In the genomic region with DNA sequence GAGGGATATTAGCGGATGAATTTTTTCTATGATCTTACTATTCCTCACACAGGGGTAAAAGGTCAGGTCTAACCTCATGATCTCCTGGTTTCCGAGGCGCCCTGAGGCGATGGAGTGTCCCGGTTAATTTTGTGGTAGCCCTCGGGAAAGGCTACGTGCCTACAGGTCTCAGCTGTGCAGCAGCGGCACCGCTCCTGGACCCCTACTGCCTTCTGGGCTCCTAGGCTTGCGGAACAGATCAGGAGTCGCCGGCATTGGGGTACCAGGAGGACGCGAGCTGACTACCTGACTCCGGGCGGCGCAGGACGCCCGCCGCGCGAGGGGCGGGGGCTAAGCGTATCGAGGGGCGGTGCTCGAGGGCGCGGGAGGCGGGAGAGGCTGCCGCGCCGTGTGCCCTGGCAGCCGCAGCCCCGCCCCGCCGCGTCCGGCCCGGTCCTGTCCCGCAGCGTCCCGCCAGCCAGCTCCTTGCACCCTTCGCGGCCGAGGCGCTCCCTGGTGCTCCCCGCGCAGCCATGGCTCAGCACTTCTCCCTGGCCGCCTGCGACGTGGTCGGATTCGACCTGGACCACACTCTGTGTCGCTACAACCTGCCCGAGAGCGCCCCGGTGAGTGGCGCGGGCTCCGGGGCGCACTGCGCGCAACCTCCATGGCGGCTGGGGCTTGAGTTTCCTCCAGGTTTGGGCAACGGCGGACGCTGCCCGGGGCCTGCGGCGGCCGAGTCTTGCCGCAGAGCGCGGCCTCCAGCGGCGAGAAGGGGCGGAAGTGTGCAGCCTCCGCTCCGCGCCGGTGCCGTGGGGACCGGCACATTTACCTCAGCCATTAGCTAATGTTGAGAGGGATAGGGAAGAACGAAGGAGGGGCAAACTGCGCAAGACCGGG, we compare ENCODE assay signal across 9 cellular contexts. TPM values are rescaled to one million over a fixed set of nuclear protein-coding genes. Genes with fewer than 3 reads are reported as not detected.
DNase-seq lines count a peak whose midpoint lies in the region; ATAC-seq, FAIRE-seq and TF ChIP-seq lines count a peak whose summit lies in the region.
"Had no signal": no experiment of that assay in that cellular context is flagged by ENCODE, and none has a peak within 500 bp of the region (broad histone marks: within the 10 kb centered on the region; RNA-seq: fewer than 3 reads in every experiment).

A gene (plus strand): TSS at position 435 of the 879 bp plus-strand sequence. CDS start 78 bp downstream, at position 513.

- H3K4me1 ChIP-seq in keratinocyte (ENCODE audit: control insufficient read depth, extremely low read depth, insufficient read depth, low read length) = peaks cover 9% of the 10 kb centered on the region

- POLR2A ChIA-PET in activated B cell treated with CpG ODN at 0.5 μM for 24 hours (lab: Charles Lee) = interaction anchor here (0.6 to 2.1 kb wide), 18 partner anchors 11 to 1796 kb away, joined by 3 to 44 read pairs (median 4); a partner anchor contains a TSS

- H3K9me3 Mint-ChIP-seq in activated B cell treated with CpG ODN at 0.5 μM for 24 hours = peaks cover 9% of the 10 kb centered on the region

- peak within 1 kb of the TSS; percentile 78 for H3K4me2 ChIP-seq in keratinocyte (ENCODE audit: control insufficient read depth, extremely low read depth, insufficient read depth, low read depth, low read length)

- H3K27me3 ChIP-seq in keratinocyte (ENCODE audit: control insufficient read depth, extremely low read depth, insufficient read depth, low read length) = no peaks in the 10 kb centered on the region

- H4K20me1 ChIP-seq in keratinocyte (ENCODE audit: control insufficient read depth, extremely low read depth, insufficient read depth, low read length) = no peaks in the 10 kb centered on the region

- intact Hi-C loops in activated B cell treated with CpG ODN at 0.5 μM for 24 hours (cut with micrococcal nuclease) = loop anchor here (1.0 to 5.0 kb wide), 8 partner anchors 13 to 582 kb away; a partner anchor contains a TSS

- peak within 1 kb of the TSS; percentile 88 for H3K9ac ChIP-seq in keratinocyte (ENCODE audit: control insufficient read depth, extremely low read depth, insufficient read depth, low read length)

- H3K9me3 ChIP-seq in keratinocyte (ENCODE audit: control insufficient read depth, low read depth, low read length) = no peaks in the 10 kb centered on the region

- TF ChIP-seq CTCF in activated B cell treated with CpG ODN at 0.5 μM for 24 hours (IDR thresholded peaks at IDR 0.05) (no peak), keratinocyte (optimal IDR thresholded peaks at IDR 0.05 in 1 of 3, IDR thresholded peaks at IDR 0.05 in 1 of 3, conservative IDR thresholded peaks at IDR 0.05 in 1 of 3; ENCODE audit: extremely low read depth in 1 of 3, insufficient read depth in 2 of 3, low read length in 3 of 3) (peak; percentile 1 to 42 (median 24))

- peaks cover 52% of the 10 kb centered on the region for H3K4me1 Mint-ChIP-seq in activated B cell treated with CpG ODN at 0.5 μM for 24 hours

- FAIRE-seq in keratinocyte (lab: Jason Lieb, UNC) = no peak
- FAIRE-seq: colon had no signal

- H3K36me3 ChIP-seq in keratinocyte (ENCODE audit: control insufficient read depth in 2 of 2, extremely low read depth in 1 of 2, insufficient read depth in 2 of 2, low read length in 2 of 2) = peaks cover 0 to 4% of the 10 kb centered on the region in 2 experiments

- H3K27ac ChIP-seq in caudate nucleus (ENCODE audit: low read depth, low read length) (peak within 1 kb of the TSS; percentile 94), keratinocyte (ENCODE audit: control insufficient read depth, insufficient read depth, low read length) (peak within 1 kb of the TSS; percentile 74)

- H3K4me3 Mint-ChIP-seq in activated B cell treated with CpG ODN at 0.5 μM for 24 hours = peak within 1 kb of the TSS; percentile 88

- peak within 1 kb of the TSS; percentile 98 for H2AFZ ChIP-seq in keratinocyte (ENCODE audit: control insufficient read depth, low read length)

- H3K27ac Mint-ChIP-seq in activated B cell treated with CpG ODN at 0.5 μM for 24 hours = peak within 1 kb of the TSS; percentile 92

- peaks cover 15% of the 10 kb centered on the region for H3K79me2 ChIP-seq in keratinocyte (ENCODE audit: control insufficient read depth, insufficient read depth, low read length)

- CTCF ChIA-PET in activated B cell treated with CpG ODN at 0.5 μM for 24 hours (lab: Charles Lee) = interaction anchor here (1.0 to 3.2 kb wide), 5 partner anchors 12 to 93 kb away, joined by 3 to 40 read pairs (median 8); no protein-coding TSS in a partner anchor

- peak; percentile 86 for ATAC-seq in GM18867 (IDR thresholded peaks at IDR 0.05; ENCODE audit: unreplicated experiment)
- peak; percentile 87 for ATAC-seq in HG03097 (IDR thresholded peaks at IDR 0.05; ENCODE audit: low FRiP score, unreplicated experiment)
- ATAC-seq in activated B cell treated with CpG ODN at 0.5 μM for 24 hours (ENCODE audit: low read depth) = peak; percentile 92

- dilution Hi-C loops in keratinocyte (cut with MboI; ENCODE audit: extremely low pct_ligation_motif_present, low sequenced_read_pairs) = no loop called here

- no peaks in the 10 kb centered on the region for H3K9me1 ChIP-seq in keratinocyte (ENCODE audit: control insufficient read depth, extremely low read depth, insufficient read depth, low read length)

- H3K36me3 Mint-ChIP-seq in activated B cell treated with CpG ODN at 0.5 μM for 24 hours (ENCODE audit: low read depth) = peaks cover 27% of the 10 kb centered on the region

- no peaks in the 10 kb centered on the region for H3K27me3 Mint-ChIP-seq in activated B cell treated with CpG ODN at 0.5 μM for 24 hours

- DNase-seq in AG08395 (ENCODE audit: low spot score) (peak; percentile 88), NCI-H2171 treated with DMSO at 0.1 percent for 48 hours (lab: John Stamatoyannopoulos, UW) (peak; percentile 84), activated B cell treated with CpG ODN at 0.5 μM for 24 hours (peak; percentile 86), caudate nucleus (lab: John Stamatoyannopoulos, UW) (peak in 59 of 61 donors; percentile 33 to 93 (median 80)), keratinocyte (ENCODE audit: low read depth, low spot score) (no peak)
- peak; percentile 91 for DNase-seq in stimulated activated CD4-positive, alpha-beta T cell treated with anti-CD3 and anti-CD28 coated beads, Interleukin-15, amount 100 ng/mL, for 24 hours

- H3K4me3 ChIP-seq in keratinocyte (ENCODE audit: control insufficient read depth in 2 of 3, extremely low read depth in 1 of 3, insufficient read depth in 2 of 3, low read depth in 1 of 3, low read length in 3 of 3) = peak within 1 kb of the TSS; percentile 80 to 86 (median 82)

RNA-seq across cellular contexts. Expression of the gene that starts here (rescaled TPM):
- 59.9 and 61.6 TPM in 2 replicates for total RNA-seq in activated B cell treated with CpG ODN at 0.5 μM for 24 hours
- polyA plus RNA-seq in keratinocyte = 20.2 to 31.2 TPM (median 31.0 TPM) in 3 replicates
- 30.8 TPM for polyA plus RNA-seq in keratinocyte (2011; ENCODE audit: low read depth)
- polyA plus RNA-seq in keratinocyte (2011; cell fraction: cytosol; rRNA removed) = 17.0 and 20.0 TPM in 2 replicates
- 14.4 and 15.9 TPM in 2 replicates for polyA plus RNA-seq in keratinocyte (2011; cell fraction: nucleus; rRNA removed)
- polyA plus RNA-seq in keratinocyte (2012; ENCODE audit: low replicate concordance) = 13.6 and 26.0 TPM in 2 replicates
- 11.7 to 29.8 TPM (median 13.9 TPM) in 3 replicates for polyA minus RNA-seq in keratinocyte
- 22.8 TPM for polyA minus RNA-seq in keratinocyte (2011; cell fraction: cytosol; rRNA and poly(A)+ RNA removed)
- 15.0 and 17.8 TPM in 2 replicates for polyA minus RNA-seq in keratinocyte (2011; cell fraction: nucleus; rRNA and poly(A)+ RNA removed)
